ENCODE assay signal across 1 cellular context in the genomic region with DNA sequence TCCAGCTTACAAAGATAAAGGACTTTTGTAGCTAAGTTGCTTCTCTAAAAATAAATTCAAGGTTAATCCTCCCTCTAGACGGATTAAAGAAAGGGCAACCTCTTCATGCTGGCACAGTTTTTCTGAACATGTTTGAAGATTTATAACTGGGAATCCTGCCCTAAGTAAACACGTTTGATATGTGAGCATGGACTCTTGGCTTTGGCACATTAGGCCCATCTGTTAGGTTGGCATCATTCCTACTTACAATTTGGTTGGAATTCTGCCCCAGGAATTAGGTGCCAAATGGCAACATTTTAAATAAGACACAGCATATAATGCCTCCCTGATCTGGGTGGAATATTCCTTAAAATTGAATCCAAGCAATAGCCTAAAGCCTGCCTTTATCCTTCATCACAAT.
TF ChIP-seq lines count a peak whose summit lies in the region.

No MANE protein-coding gene starts in this region.

TF ChIP-seq in HepG2, 621 proteins besides CTCF, POLR2A, EP300 and RAD21 (continued from another document):
- TF ChIP-seq, protein P1, sequence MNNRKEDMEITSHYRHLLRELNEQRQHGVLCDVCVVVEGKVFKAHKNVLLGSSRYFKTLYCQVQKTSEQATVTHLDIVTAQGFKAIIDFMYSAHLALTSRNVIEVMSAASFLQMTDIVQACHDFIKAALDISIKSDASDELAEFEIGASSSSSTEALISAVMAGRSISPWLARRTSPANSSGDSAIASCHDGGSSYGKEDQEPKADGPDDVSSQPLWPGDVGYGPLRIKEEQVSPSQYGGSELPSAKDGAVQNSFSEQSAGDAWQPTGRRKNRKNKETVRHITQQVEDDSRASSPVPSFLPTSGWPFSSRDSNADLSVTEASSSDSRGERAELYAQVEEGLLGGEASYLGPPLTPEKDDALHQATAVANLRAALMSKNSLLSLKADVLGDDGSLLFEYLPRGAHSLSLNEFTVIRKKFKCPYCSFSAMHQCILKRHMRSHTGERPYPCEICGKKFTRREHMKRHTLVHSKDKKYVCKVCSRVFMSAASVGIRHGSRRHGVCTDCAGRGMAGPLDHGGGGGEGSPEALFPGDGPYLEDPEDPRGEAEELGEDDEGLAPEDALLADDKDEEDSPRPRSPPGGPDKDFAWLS (CRISPR knock-in tag; IDR thresholded peaks at IDR 0.05; ENCODE audit: borderline replicate concordance), result no peak
- TF ChIP-seq RORA (CRISPR knock-in tag; IDR thresholded peaks at IDR 0.05) (no peak), IKZF1 (IDR thresholded peaks at IDR 0.05) (no peak), NR1H2 (CRISPR knock-in tag; IDR thresholded peaks at IDR 0.05; ENCODE audit: borderline replicate concordance, low read depth) (no peak), POGZ (CRISPR knock-in tag; IDR thresholded peaks at IDR 0.05) (no peak)
